23 cellular contexts compared by ENCODE assay signal in the genomic region with DNA sequence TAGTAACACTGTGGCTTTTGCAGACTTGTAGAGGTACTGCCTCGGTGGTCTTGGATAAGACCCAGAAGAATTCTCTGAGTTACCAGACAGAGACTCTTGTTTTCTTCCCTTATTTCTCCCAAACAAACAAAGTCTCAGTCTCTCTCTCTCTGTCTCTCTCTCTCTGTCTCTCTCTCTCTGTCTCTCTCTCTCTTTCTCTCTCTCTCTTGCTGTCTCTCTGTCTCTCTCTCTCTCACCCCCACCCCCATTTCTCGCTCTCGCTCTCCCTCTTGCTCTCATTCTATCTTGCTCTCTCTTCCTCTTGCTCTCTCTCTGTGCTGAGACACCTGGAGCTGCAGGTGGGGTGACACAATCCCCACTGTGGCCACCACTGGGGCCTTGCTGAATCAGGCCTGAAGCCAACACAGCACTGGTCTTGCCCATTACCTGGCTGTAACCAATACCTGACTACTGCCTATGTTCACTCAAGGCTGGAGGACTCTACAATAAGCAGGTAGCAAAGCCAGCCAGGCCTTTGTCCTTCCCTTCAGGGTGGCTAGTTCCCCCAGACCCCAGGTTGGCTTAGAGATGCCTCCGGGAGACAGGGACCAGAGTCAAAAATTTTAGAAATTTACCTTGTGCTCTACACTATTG. TPM values are rescaled to one million over a fixed set of nuclear protein-coding genes. Genes with fewer than 3 reads are reported as not detected.
DNase-seq lines count a peak whose midpoint lies in the region; ATAC-seq, FAIRE-seq and TF ChIP-seq lines count a peak whose summit lies in the region.
"Had no signal": no experiment of that assay in that cellular context is flagged by ENCODE, and none has a peak within 500 bp of the region (broad histone marks: within the 10 kb centered on the region; RNA-seq: fewer than 3 reads in every experiment).

No MANE protein-coding gene starts in this region.

- no peaks in the 10 kb centered on the region for H3K9me3 Mint-ChIP-seq in natural killer cell treated with Interleukin-12 subunit alpha and Interleukin-12 subunit beta and Interleukin-15 and Interleukin-18, amount 100 ng/mL, for 72 hours
- H3K9me3 Mint-ChIP-seq in natural killer cell, result no peaks in the 10 kb centered on the region
- H3K9me3 Mint-ChIP-seq in progenitor cell of endocrine pancreas (ENCODE audit: low read depth), result peaks cover 20% of the 10 kb centered on the region
- H3K9me3 Mint-ChIP-seq: CD4-positive, alpha-beta memory T cell had no signal

- H3K27me3 ChIP-seq in bronchial epithelial cell (ENCODE audit: control insufficient read depth, insufficient read depth, low read length) (no peaks in the 10 kb centered on the region), A673 (replicated peaks; ENCODE audit: insufficient read depth, low read depth, low read length, poor library complexity) (no peaks in the 10 kb centered on the region)

- H3K4me3 ChIP-seq in bronchial epithelial cell (ENCODE audit: low read depth, low read length) (no peak overlapping the region), A673 (ENCODE audit: low read depth, low read length, poor library complexity, severe bottlenecking) (no peak overlapping the region)
- H3K4me3 ChIP-seq: A549, GM23248 had no signal

- no peaks in the 10 kb centered on the region for H3K36me3 Mint-ChIP-seq in natural killer cell treated with Interleukin-12 subunit alpha and Interleukin-12 subunit beta and Interleukin-15 and Interleukin-18, amount 100 ng/mL, for 72 hours
- H3K36me3 Mint-ChIP-seq in natural killer cell (no peaks in the 10 kb centered on the region), progenitor cell of endocrine pancreas (ENCODE audit: insufficient read depth) (peaks cover 2% of the 10 kb centered on the region)
- H3K36me3 Mint-ChIP-seq: CD4-positive, alpha-beta memory T cell had no signal

- H3K36me3 ChIP-seq in bronchial epithelial cell (ENCODE audit: control insufficient read depth, insufficient read depth, low read length), result no peaks in the 10 kb centered on the region
- no peaks in the 10 kb centered on the region for H3K36me3 ChIP-seq in A673 (ENCODE audit: insufficient read depth, low read length, poor library complexity, severe bottlenecking)

- CTCF ChIA-PET in A673 (lab: Charles Lee), result no interaction called here

- peak; percentile 80 for FAIRE-seq in bronchial epithelial cell (lab: Jason Lieb, UNC)
- FAIRE-seq: A549, GM12891, GM18507, H1 had no signal

- H3K4me1 Mint-ChIP-seq in natural killer cell treated with Interleukin-12 subunit alpha and Interleukin-12 subunit beta and Interleukin-15 and Interleukin-18, amount 100 ng/mL, for 72 hours (ENCODE audit: low read depth in 2 of 2), result no peaks in the 10 kb centered on the region
- H3K4me1 Mint-ChIP-seq in natural killer cell, result no peaks in the 10 kb centered on the region
- H3K4me1 Mint-ChIP-seq in progenitor cell of endocrine pancreas (ENCODE audit: low read depth), result no peaks in the 10 kb centered on the region
- H3K4me1 Mint-ChIP-seq: CD4-positive, alpha-beta memory T cell had no signal

- TF ChIP-seq CTCF in natural killer cell (IDR thresholded peaks at IDR 0.05) (no peak), bronchial epithelial cell (IDR thresholded peaks at IDR 0.05; ENCODE audit: insufficient read depth, low read length, severe bottlenecking) (no peak), progenitor cell of endocrine pancreas (IDR thresholded peaks at IDR 0.05; ENCODE audit: unreplicated experiment) (no peak), A673 (conservative IDR thresholded peaks at IDR 0.05; ENCODE audit: low read depth, low read length) (no peak)

- no TSS peak for BruUV-seq in A673 (replicated peaks; lab: Mats Ljungman, UMichigan)

- H3K9me3 ChIP-seq in A673 (ENCODE audit: low read depth, low read length, poor library complexity, severe bottlenecking), result no peaks in the 10 kb centered on the region
- H3K9me3 ChIP-seq: A549 had no signal

- POLR2A ChIA-PET in A673 (lab: Charles Lee; ENCODE audit: low non-redundant PET), result no interaction called here

- H3K4me1 ChIP-seq in A673 (ENCODE audit: insufficient read depth, low read length, poor library complexity, severe bottlenecking), result no peaks in the 10 kb centered on the region
- H3K4me1 ChIP-seq: A549 had no signal

- intact Hi-C loops in natural killer cell (cut with micrococcal nuclease) (no loop called here), A673 (cut with micrococcal nuclease; ENCODE audit: unreplicated experiment) (no loop called here)

- peak; percentile 12 for DNase-seq in natural killer cell treated with Interleukin-12 subunit alpha and Interleukin-12 subunit beta and Interleukin-15 and Interleukin-18, amount 100 ng/mL, for 72 hours (ENCODE audit: low spot score)
- DNase-seq in natural killer cell, result no peak
- no peak for DNase-seq in bronchial epithelial cell (ENCODE audit: low read depth)
- DNase-seq in progenitor cell of endocrine pancreas (ENCODE audit: low spot score, unreplicated experiment), result peak; percentile 4
- no peak for DNase-seq in caudate nucleus (lab: John Stamatoyannopoulos, UW)
- DNase-seq in A673 (ENCODE audit: low spot score), result no peak
- DNase-seq: 8988T; C1 segment of cervical spinal cord; Calu3; CD4-positive, alpha-beta memory T cell; COR-L47; DMS53; DMS79 treated with DMSO at 0.1 percent for 48 hours; GF-D8; GM23248; H7; HCEC 1CT had no signal

- H3K4me3 Mint-ChIP-seq in natural killer cell treated with Interleukin-12 subunit alpha and Interleukin-12 subunit beta and Interleukin-15 and Interleukin-18, amount 100 ng/mL, for 72 hours, result no peak overlapping the region
- H3K4me3 Mint-ChIP-seq in natural killer cell (no peak overlapping the region), progenitor cell of endocrine pancreas (ENCODE audit: low read depth) (no peak overlapping the region)
- H3K4me3 Mint-ChIP-seq: CD4-positive, alpha-beta memory T cell had no signal

- H3K27me3 Mint-ChIP-seq in natural killer cell treated with Interleukin-12 subunit alpha and Interleukin-12 subunit beta and Interleukin-15 and Interleukin-18, amount 100 ng/mL, for 72 hours, result peaks cover 0 to 4% of the 10 kb centered on the region in 2 donors
- H3K27me3 Mint-ChIP-seq in natural killer cell (ENCODE audit: low read depth in 2 of 2) (peaks cover 0 to 3% of the 10 kb centered on the region in 2 donors), progenitor cell of endocrine pancreas (no peaks in the 10 kb centered on the region)
- H3K27me3 Mint-ChIP-seq: CD4-positive, alpha-beta memory T cell had no signal

- ATAC-seq in natural killer cell treated with Interleukin-12 subunit alpha and Interleukin-12 subunit beta and Interleukin-15 and Interleukin-18, amount 100 ng/mL, for 72 hours, result no peak
- ATAC-seq in natural killer cell (no peak), GM19395 (IDR thresholded peaks at IDR 0.05; ENCODE audit: unreplicated experiment) (no peak)
- ATAC-seq: A549 had no signal

- H3K27ac Mint-ChIP-seq in natural killer cell treated with Interleukin-12 subunit alpha and Interleukin-12 subunit beta and Interleukin-15 and Interleukin-18, amount 100 ng/mL, for 72 hours, result no peak overlapping the region
- H3K27ac Mint-ChIP-seq in natural killer cell (no peak overlapping the region), progenitor cell of endocrine pancreas (no peak overlapping the region)

- H3K27ac ChIP-seq in caudate nucleus (ENCODE audit: low read depth, low read length), result no peak overlapping the region
- no peak overlapping the region for H3K27ac ChIP-seq in A673 (ENCODE audit: low read depth, low read length, poor library complexity, severe bottlenecking)
- H3K27ac ChIP-seq: A549, GM23248 had no signal

RNA-seq across cellular contexts. Expression of gene CXorf49, which starts 38.4 kb away (rescaled TPM):
- total RNA-seq in natural killer cell treated with Interleukin-12 subunit alpha and Interleukin-12 subunit beta and Interleukin-15 and Interleukin-18, amount 100 ng/mL, for 72 hours, result not detected
- not detected for total RNA-seq in natural killer cell
- not detected in 2 replicates for total RNA-seq in bronchial epithelial cell
- total RNA-seq in progenitor cell of endocrine pancreas, result not detected in 2 replicates
- total RNA-seq in A673 (2021), result not detected in 2 replicates
- total RNA-seq: CD4-positive, alpha-beta memory T cell; G401; GM23248; H1; H7 had no signal

Comparison
In these comparisons a context has a peak if more than half of its experiments do, and no peak if none do; other contexts are left out.
1. DNase-seq: peak in natural killer cell treated with Interleukin-12 subunit alpha and Interleukin-12 subunit beta and Interleukin-15 and Interleukin-18, amount 100 ng/mL, for 72 hours (single experiment) and progenitor cell of endocrine pancreas (single experiment); none in natural killer cell (single experiment), bronchial epithelial cell (single experiment), caudate nucleus (0 of 61) and A673 (single experiment).